16 cellular contexts compared by ENCODE assay signal in the genomic region with DNA sequence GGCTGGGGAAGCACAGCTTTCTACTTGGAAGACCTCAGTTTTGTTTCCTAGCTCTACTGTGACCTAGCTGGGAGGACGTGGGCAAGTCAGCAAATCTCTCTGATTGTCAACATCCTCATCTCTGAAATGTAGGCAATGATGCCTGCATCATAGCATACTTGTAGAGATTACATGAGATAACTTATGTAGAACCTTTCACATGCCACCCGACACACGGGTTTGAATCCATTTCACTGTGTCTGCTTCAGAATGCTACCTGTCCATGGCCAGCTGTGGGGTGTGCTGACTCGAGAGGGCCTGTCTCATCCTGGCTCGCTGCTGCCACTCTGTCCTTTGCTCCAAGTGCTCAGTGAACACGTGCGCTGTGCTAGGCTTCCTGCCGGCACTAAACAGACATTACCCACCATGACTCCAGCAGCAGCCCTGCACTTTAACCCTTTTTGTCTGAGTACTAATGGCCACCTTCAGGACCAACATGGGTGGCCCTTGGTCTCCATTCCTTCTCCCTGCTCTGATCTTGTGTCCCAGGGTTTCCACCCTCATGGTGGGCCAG.
"Had no signal": no experiment of that assay in that cellular context is flagged by ENCODE, and none has a peak within 500 bp of the region (broad histone marks: within the 10 kb centered on the region; RNA-seq: fewer than 3 reads in every experiment).

No MANE protein-coding gene starts in this region.

- H3K4me3 ChIP-seq: coronary artery, heart left ventricle, spleen, tibial artery had no signal

- H3K9me3 ChIP-seq: heart left ventricle, neutrophil, spleen, tibial artery had no signal

- DNase-seq: effector CD4-positive, alpha-beta T cell; foreskin melanocyte; heart left ventricle; hippocampal formation; left colon; naive B cell; nephron progenitor cell; spleen; stimulated activated CD4-positive, alpha-beta T cell treated with anti-CD3 and anti-CD28 coated beads, Interleukin-15, amount 100 ng/mL, for 24 hours; stimulated activated CD4-positive, alpha-beta T cell treated with anti-CD3 and anti-CD28 coated beads, Interleukin-1b, Interleukin-23, amount 100 ng/mL, for 48 hours; stimulated activated CD4-positive, alpha-beta T cell treated with anti-CD3 and anti-CD28 coated beads, Interleukin-4, amount 100 ng/mL, for 24 hours; tibial artery had no signal

- H3K27ac ChIP-seq: coronary artery, heart left ventricle, neutrophil, spleen, tibial artery had no signal

- H3K36me3 ChIP-seq: neutrophil, tibial artery had no signal

- H3K4me1 ChIP-seq: tibial artery had no signal

- ATAC-seq: heart left ventricle; left colon; sciatic nerve; stimulated activated memory B cell treated with anti-CD40 and anti-IgM and Interleukin-4, amounts not matched to agents 10 μg/mL and 1 μg/mL and 100 μg/mL, for 72 hours had no signal
